In genomic region chr9:121648799-121649198, GRCh38 we compare ENCODE assay signal across 17 cellular contexts. TPM values are rescaled to one million over a fixed set of nuclear protein-coding genes. Genes with fewer than 3 reads are reported as not detected.
"Had no signal": no experiment of that assay in that cellular context is flagged by ENCODE, and none has a peak within 500 bp of the region (broad histone marks: within the 10 kb centered on the region; RNA-seq: fewer than 3 reads in every experiment).

No MANE protein-coding gene starts in this region.

- H3K4me3 Mint-ChIP-seq: activated CD4-positive, alpha-beta memory T cell treated with anti-CD3 and anti-CD28 coated beads for 36 hours; activated naive CD4-positive, alpha-beta T cell treated with anti-CD3 and anti-CD28 coated beads for 36 hours; activated T-cell treated with anti-CD3 and anti-CD28 coated beads, Interleukin-2, amount 50 U/mL, for 72 hours; memory B cell; stimulated activated naive CD8-positive, alpha-beta T cell treated with anti-CD3 and anti-CD28 coated beads, Interleukin-15, Interleukin-2, amounts not matched to agents 100 ng/mL and 50 ng/mL, for 24 hours had no signal

- H3K27me3 ChIP-seq: uterus had no signal

- FAIRE-seq: astrocyte, colon, endothelial cell of umbilical vein had no signal

- H3K9me3 ChIP-seq: prostate gland, thoracic aorta, uterus had no signal

- H3K36me3 ChIP-seq: prostate gland, thoracic aorta, uterus had no signal

- DNase-seq: activated CD4-positive, alpha-beta memory T cell treated with anti-CD3 and anti-CD28 coated beads for 36 hours; activated naive CD4-positive, alpha-beta T cell treated with anti-CD3 and anti-CD28 coated beads for 36 hours; activated T-cell treated with anti-CD3 and anti-CD28 coated beads, Interleukin-2, amount 50 U/mL, for 72 hours; foreskin keratinocyte; nucleus accumbens; stimulated activated CD4-positive, alpha-beta T cell treated with anti-CD3 and anti-CD28 coated beads, Interleukin-12 subunit alpha, Interleukin-12 subunit beta, amount 100 ng/mL, for 4 hours; stimulated activated CD4-positive, alpha-beta T cell treated with anti-CD3 and anti-CD28 coated beads, Interleukin-2, amount 100 ng/mL, for 48 hours; stimulated activated CD8-positive, alpha-beta memory T cell treated with anti-CD3 and anti-CD28 coated beads, Interleukin-4, amount 100 ng/mL, for 48 hours; T-helper 9 cell; uterus had no signal

- H3K27ac Mint-ChIP-seq: activated CD4-positive, alpha-beta memory T cell treated with anti-CD3 and anti-CD28 coated beads for 36 hours; activated naive CD4-positive, alpha-beta T cell treated with anti-CD3 and anti-CD28 coated beads for 36 hours; activated T-cell treated with anti-CD3 and anti-CD28 coated beads, Interleukin-2, amount 50 U/mL, for 72 hours; memory B cell; stimulated activated naive CD8-positive, alpha-beta T cell treated with anti-CD3 and anti-CD28 coated beads, Interleukin-15, Interleukin-2, amounts not matched to agents 100 ng/mL and 50 ng/mL, for 24 hours had no signal

- H3K4me1 ChIP-seq: foreskin keratinocyte, prostate gland had no signal

- H3K4me3 ChIP-seq: prostate gland, thoracic aorta, uterus had no signal

- H3K36me3 Mint-ChIP-seq: activated CD4-positive, alpha-beta memory T cell treated with anti-CD3 and anti-CD28 coated beads for 36 hours had no signal

- H3K27ac ChIP-seq: foreskin keratinocyte, prostate gland, thoracic aorta had no signal

- H3K9me3 Mint-ChIP-seq: activated CD4-positive, alpha-beta memory T cell treated with anti-CD3 and anti-CD28 coated beads for 36 hours; activated naive CD4-positive, alpha-beta T cell treated with anti-CD3 and anti-CD28 coated beads for 36 hours; activated T-cell treated with anti-CD3 and anti-CD28 coated beads, Interleukin-2, amount 50 U/mL, for 72 hours; memory B cell; stimulated activated naive CD8-positive, alpha-beta T cell treated with anti-CD3 and anti-CD28 coated beads, Interleukin-15, Interleukin-2, amounts not matched to agents 100 ng/mL and 50 ng/mL, for 24 hours had no signal

RNA-seq across cellular contexts. Expression of gene DAB2IP, which starts 2.6 kb away (rescaled TPM):
- total RNA-seq: activated CD4-positive, alpha-beta memory T cell treated with anti-CD3 and anti-CD28 coated beads for 36 hours had no signal
